14 cellular contexts compared by ENCODE assay signal in genomic region chr7:27100601-27101187, GRCh38. TPM values are rescaled to one million over a fixed set of nuclear protein-coding genes. Genes with fewer than 3 reads are reported as not detected.
DNase-seq lines count a peak whose midpoint lies in the region; ATAC-seq and TF ChIP-seq lines count a peak whose summit lies in the region.
"Had no signal": no experiment of that assay in that cellular context is flagged by ENCODE, and none has a peak within 500 bp of the region (broad histone marks: within the 10 kb centered on the region; RNA-seq: fewer than 3 reads in every experiment).

No MANE protein-coding gene starts in this region.

- peak overlapping the region in 1 of 2 experiments; percentile 42; a peak in 1 of 4 replicates for H3K4me3 ChIP-seq in SK-N-SH (ENCODE audit: low read depth in 2 of 2, low read length in 1 of 2)
- peak overlapping the region; percentile 3 to 50 (median 43) for H3K4me3 ChIP-seq in upper lobe of left lung
- no peak overlapping the region for H3K4me3 ChIP-seq in MM.1S (ENCODE audit: low read length)
- H3K4me3 ChIP-seq: cardiac muscle cell had no signal

- H3K79me2 ChIP-seq in SK-N-SH (ENCODE audit: insufficient read depth) (no peaks in the 10 kb centered on the region), MM.1S (ENCODE audit: low read length) (no peaks in the 10 kb centered on the region)

- peak overlapping the region; percentile 17; the same call in 1 of the 2 replicates for H2AFZ ChIP-seq in SK-N-SH (ENCODE audit: low read depth)
- no peak overlapping the region for H2AFZ ChIP-seq in MM.1S (ENCODE audit: low read length)

- no peaks in the 10 kb centered on the region for H3K27me3 Mint-ChIP-seq in mesothelial cell of epicardium (ENCODE audit: low read depth)

- H3K4me1 ChIP-seq in SK-N-SH (ENCODE audit: control insufficient read depth in 1 of 2, insufficient read depth in 2 of 2, low read depth in 1 of 2, low read length in 1 of 2): no peaks in the 10 kb centered on the region; a peak in 1 of 4 replicates
- peaks cover 0 to 30% (median 18%) of the 10 kb centered on the region in 4 donors for H3K4me1 ChIP-seq in upper lobe of left lung
- H3K4me1 ChIP-seq in MM.1S (ENCODE audit: low read length): no peaks in the 10 kb centered on the region

- no peak for DNase-seq in SK-N-SH
- no peak for DNase-seq in epithelial cell of prostate (ENCODE audit: low read depth, low spot score)
- no peak for DNase-seq in mesothelial cell of epicardium (ENCODE audit: low spot score in 2 of 2, unreplicated experiment in 2 of 2)
- DNase-seq in upper lobe of left lung: no peak
- DNase-seq in GM03348 (ENCODE audit: low spot score): no peak
- DNase-seq in MM.1S: no peak
- DNase-seq: activated T-cell treated with anti-CD3 and anti-CD28 coated beads, Interleukin-2, amount 50 U/mL, for 24 hours; NCI-H446; stimulated activated CD4-positive, alpha-beta T cell treated with anti-CD3 and anti-CD28 coated beads, Interleukin-12 subunit alpha, Interleukin-12 subunit beta, amount 100 ng/mL, for 4 hours had no signal

- H3K27ac ChIP-seq in SK-N-SH (ENCODE audit: low read depth in 2 of 2, low read length in 1 of 2) (no peak overlapping the region), epithelial cell of prostate (peak overlapping the region; percentile 29), upper lobe of left lung (peak overlapping the region; percentile 89 to 95 (median 94)), MM.1S (ENCODE audit: low read length) (no peak overlapping the region)
- H3K27ac ChIP-seq: 22Rv1, cardiac muscle cell, VCaP had no signal

- no peak for ATAC-seq in SK-N-SH treated with all-trans-retinoic acid at 6 μM for 48 hours
- ATAC-seq in upper lobe of left lung (ENCODE audit: low FRiP score in 2 of 2): no peak
- no peak for ATAC-seq in HG03565 (IDR thresholded peaks at IDR 0.05; ENCODE audit: unreplicated experiment)

- peak overlapping the region; percentile 98 for H3K4me3 Mint-ChIP-seq in mesothelial cell of epicardium
- H3K4me3 Mint-ChIP-seq: activated T-cell treated with anti-CD3 and anti-CD28 coated beads, Interleukin-2, amount 50 U/mL, for 24 hours had no signal

- no peak for TF ChIP-seq CTCF in SK-N-SH (IDR thresholded peaks at IDR 0.05)
- TF ChIP-seq CTCF in mesothelial cell of epicardium (IDR thresholded peaks at IDR 0.05; ENCODE audit: unreplicated experiment): no peak
- TF ChIP-seq CTCF in upper lobe of left lung (IDR thresholded peaks at IDR 0.05): no peak
- no peak for TF ChIP-seq CTCF in MM.1S (IDR thresholded peaks at IDR 0.05; ENCODE audit: low read length)

- WGBS in SK-N-SH (ENCODE audit: low lambda C conversion rate): 12% methylated on average over 9 of the region's 9 CpGs
- WGBS in upper lobe of left lung, 2 donors: 36 to 44% methylated on average over 9 of the region's 9 CpGs

- no peak for TF ChIP-seq RAD21 in SK-N-SH (IDR thresholded peaks at IDR 0.05; ENCODE audit: low read length)

- H4K20me1 ChIP-seq in SK-N-SH (ENCODE audit: insufficient read depth) (no peaks in the 10 kb centered on the region), MM.1S (ENCODE audit: insufficient read depth, low read length) (no peaks in the 10 kb centered on the region)

- peak overlapping the region; percentile 100 for H3K27ac Mint-ChIP-seq in mesothelial cell of epicardium
- H3K27ac Mint-ChIP-seq: activated T-cell treated with anti-CD3 and anti-CD28 coated beads, Interleukin-2, amount 50 U/mL, for 24 hours had no signal

- POLR2A ChIA-PET in SK-N-SH (lab: Yijun Ruan, JAX): no interaction called here

- peaks cover 69% of the 10 kb centered on the region for H3K4me1 Mint-ChIP-seq in mesothelial cell of epicardium

- peaks cover 98% of the 10 kb centered on the region for H3K27me3 ChIP-seq in SK-N-SH (ENCODE audit: insufficient read depth)
- peaks cover 0 to 31% (median 11%) of the 10 kb centered on the region in 4 donors for H3K27me3 ChIP-seq in upper lobe of left lung
- H3K27me3 ChIP-seq in MM.1S (replicated peaks; ENCODE audit: insufficient read depth, low read length): peaks cover 37% of the 10 kb centered on the region

- H3K9me2 ChIP-seq in SK-N-SH (no peaks in the 10 kb centered on the region), MM.1S (replicated peaks; ENCODE audit: insufficient read depth, low read length) (no peaks in the 10 kb centered on the region)

- no peaks in the 10 kb centered on the region for H3F3A ChIP-seq in SK-N-SH (replicated peaks; ENCODE audit: insufficient read depth)
- H3F3A ChIP-seq in MM.1S (ENCODE audit: insufficient read depth, low read length): no peaks in the 10 kb centered on the region

- H3K36me3 ChIP-seq in SK-N-SH (replicated peaks in 1 of 2; ENCODE audit: control insufficient read depth in 1 of 2, insufficient read depth in 2 of 2, low read length in 1 of 2) (no peaks in the 10 kb centered on the region), upper lobe of left lung (no peaks in the 10 kb centered on the region), MM.1S (replicated peaks; ENCODE audit: insufficient read depth, low read length) (no peaks in the 10 kb centered on the region)
- H3K36me3 ChIP-seq: cardiac muscle cell had no signal

- CTCF ChIA-PET in SK-N-SH (lab: Yijun Ruan, JAX): interaction anchor here (1.0 to 1.6 kb wide), 3 partner anchors 10 to 31 kb away, joined by 3 to 4 read pairs (median 3); no protein-coding TSS in a partner anchor

- no peaks in the 10 kb centered on the region for H3K9me3 Mint-ChIP-seq in mesothelial cell of epicardium
- H3K9me3 Mint-ChIP-seq: activated T-cell treated with anti-CD3 and anti-CD28 coated beads, Interleukin-2, amount 50 U/mL, for 24 hours had no signal

- H3K9me3 ChIP-seq in SK-N-SH (no peaks in the 10 kb centered on the region), upper lobe of left lung (no peaks in the 10 kb centered on the region), MM.1S (replicated peaks; ENCODE audit: insufficient read depth, low read length) (no peaks in the 10 kb centered on the region)

- H3K9ac ChIP-seq in SK-N-SH (no peak overlapping the region), MM.1S (ENCODE audit: low read length) (no peak overlapping the region)

- H3K4me2 ChIP-seq in SK-N-SH (peak overlapping the region; percentile 65; the same call in 1 of the 2 replicates), MM.1S (ENCODE audit: low read depth, low read length) (no peak overlapping the region)

- H3K36me3 Mint-ChIP-seq in mesothelial cell of epicardium: peaks cover 16% of the 10 kb centered on the region

- TF ChIP-seq POLR2A in upper lobe of left lung (IDR thresholded peaks at IDR 0.05): no peak

- no peak for TF ChIP-seq EP300 in SK-N-SH (IDR thresholded peaks at IDR 0.05; ENCODE audit: borderline replicate concordance in 1 of 2, low read depth in 1 of 2, low read length in 1 of 2)
- no peak for TF ChIP-seq EP300 in upper lobe of left lung (IDR thresholded peaks at IDR 0.05)

TF ChIP-seq in SK-N-SH, 30 proteins besides CTCF, POLR2A, EP300 and RAD21 (continues in another document):
- TF ChIP-seq POLR2AphosphoS5 (IDR thresholded peaks at IDR 0.05; ENCODE audit: low read depth, low read length) (no peak), SMC3 (IDR thresholded peaks at IDR 0.05; ENCODE audit: low read depth, low read length) (no peak), MAX (IDR thresholded peaks at IDR 0.05; ENCODE audit: low read depth) (no peak), SIN3A (IDR thresholded peaks at IDR 0.05; ENCODE audit: borderline replicate concordance, low read depth, low read length) (no peak), CHD2 (IDR thresholded peaks at IDR 0.05; ENCODE audit: low read length, partially characterized antibody) (no peak)

TF ChIP-seq in SK-N-SH treated with all-trans-retinoic acid at 6 μM for 48 hours, 23 proteins besides CTCF, POLR2A, EP300 and RAD21 (continues in another document):
- no peak for TF ChIP-seq ZNF70 (CRISPR knock-in tag; IDR thresholded peaks at IDR 0.05)
- no peak for TF ChIP-seq ZNF8 (CRISPR knock-in tag; IDR thresholded peaks at IDR 0.05)
- TF ChIP-seq ZFP3 (CRISPR knock-in tag; IDR thresholded peaks at IDR 0.05): no peak
- no peak for TF ChIP-seq ESRRG (CRISPR knock-in tag; IDR thresholded peaks at IDR 0.05)

RNA-seq across cellular contexts. Expression of gene HOXA2, which starts 1.8 kb away (rescaled TPM):
- not detected in 2 replicates for polyA plus RNA-seq in SK-N-SH (2012; rRNA removed)
- polyA plus RNA-seq in SK-N-SH (2012; cell fraction: cytosol; rRNA removed): not detected in 2 replicates
- polyA plus RNA-seq in SK-N-SH (2012; cell fraction: nucleus; rRNA removed): not detected in 2 replicates
- total RNA-seq in mesothelial cell of epicardium: 30.3 to 33.9 TPM (median 30.8 TPM) in 3 replicates
- 1 to 10 TPM in 2 of 6 donors, under 1 TPM in 3, not detected in 1; 0.30 to 3.0 (median 0.86) TPM for total RNA-seq in upper lobe of left lung

RNA-seq across cellular contexts. Expression of gene HOXA1, which starts 4.9 kb away (rescaled TPM):
- not detected in 2 replicates for polyA plus RNA-seq in SK-N-SH (2012; rRNA removed)
- not detected in 2 replicates for polyA plus RNA-seq in SK-N-SH (2012; cell fraction: cytosol; rRNA removed)
- not detected in 2 replicates for polyA plus RNA-seq in SK-N-SH (2012; cell fraction: nucleus; rRNA removed)
- total RNA-seq in mesothelial cell of epicardium (13.7 to 14.6 TPM (median 14.0 TPM) in 3 replicates), upper lobe of left lung (1 to 10 TPM in 1 of 6 donors, under 1 TPM in 2, not detected in 3; 0.46 to 2.1 (median 0.64) TPM)

RNA-seq across cellular contexts. Expression of gene HOXA4, which starts 29.9 kb away (rescaled TPM):
- not detected in 2 replicates for polyA plus RNA-seq in SK-N-SH (2012; rRNA removed)
- polyA plus RNA-seq in SK-N-SH (2012; cell fraction: cytosol; rRNA removed): not detected in 2 replicates
- polyA plus RNA-seq in SK-N-SH (2012; cell fraction: nucleus; rRNA removed): not detected in 2 replicates
- 51.0 to 55.9 TPM (median 54.7 TPM) in 3 replicates for total RNA-seq in mesothelial cell of epicardium
- 10 to 100 TPM in 1 of 6 donors, 1 to 10 TPM in 5; 1.5 to 10.5 (median 6.2) TPM for total RNA-seq in upper lobe of left lung
- total RNA-seq: cardiac muscle cell had no signal

RNA-seq across cellular contexts. Expression of gene HOXA5, which starts 42.8 kb away (rescaled TPM):
- polyA plus RNA-seq in SK-N-SH (2012; rRNA removed): not detected in 2 replicates
- polyA plus RNA-seq in SK-N-SH (2012; cell fraction: cytosol; rRNA removed): not detected in 2 replicates
- not detected in 2 replicates for polyA plus RNA-seq in SK-N-SH (2012; cell fraction: nucleus; rRNA removed)
- total RNA-seq in mesothelial cell of epicardium (128 to 133 TPM (median 133 TPM) in 3 replicates), upper lobe of left lung (10 to 100 TPM in 5 of 6 donors, 1 to 10 TPM in 1; 7.8 to 79.9 (median 16.9) TPM)
- total RNA-seq: cardiac muscle cell had no signal
- polyA plus RNA-seq: cardiac muscle cell had no signal

RNA-seq across cellular contexts. Expression of gene HOXA6, which starts 46.9 kb away (rescaled TPM):
- not detected in 2 replicates for polyA plus RNA-seq in SK-N-SH (2012; rRNA removed)
- not detected in 2 replicates for polyA plus RNA-seq in SK-N-SH (2012; cell fraction: cytosol; rRNA removed)
- not detected in 2 replicates for polyA plus RNA-seq in SK-N-SH (2012; cell fraction: nucleus; rRNA removed)
- total RNA-seq in mesothelial cell of epicardium (43.7 to 45.6 TPM (median 44.4 TPM) in 3 replicates), upper lobe of left lung (1 to 10 TPM in 4 of 6 donors, under 1 TPM in 1, not detected in 1; 0.61 to 8.4 (median 4.0) TPM)
- total RNA-seq: cardiac muscle cell had no signal
- polyA plus RNA-seq: cardiac muscle cell had no signal

Comparison
In these comparisons a context has a peak if more than half of its experiments do, and no peak if none do; other contexts are left out.
1. H3K27ac ChIP-seq: peak in epithelial cell of prostate (single experiment) and upper lobe of left lung (4 of 4); none in SK-N-SH (0 of 2) and MM.1S (single experiment).